Comparison of ENCODE assay signal across 10 cellular contexts in genomic region chr3:177337548-177338331, GRCh38.
DNase-seq lines count a peak whose midpoint lies in the region; ATAC-seq and TF ChIP-seq lines count a peak whose summit lies in the region.
"Had no signal": no experiment of that assay in that cellular context is flagged by ENCODE, and none has a peak within 500 bp of the region (broad histone marks: within the 10 kb centered on the region; RNA-seq: fewer than 3 reads in every experiment).

No MANE protein-coding gene starts in this region.

- no peak for TF ChIP-seq CTCF in Peyer's patch (IDR thresholded peaks at IDR 0.05)
- no peak for TF ChIP-seq CTCF in cardiac fibroblast (IDR thresholded peaks at IDR 0.05; ENCODE audit: low read depth, low read length)
- TF ChIP-seq CTCF in endothelial cell (IDR thresholded peaks at IDR 0.05; ENCODE audit: unreplicated experiment) = no peak

- H3K27ac ChIP-seq in Peyer's patch = peak overlapping the region; percentile 4 to 62 (median 32)
- H3K27ac ChIP-seq: right lobe of liver, SJSA1 had no signal

- H3K4me3 ChIP-seq in Peyer's patch (no peak overlapping the region), cardiac fibroblast (replicated peaks in 1 of 2; ENCODE audit: low read depth in 2 of 2, low read length in 2 of 2) (no peak overlapping the region)
- H3K4me3 ChIP-seq: right lobe of liver, SJSA1 had no signal

- peaks cover 0 to 21% (median 6%) of the 10 kb centered on the region in 4 donors for H3K4me1 ChIP-seq in Peyer's patch

- ATAC-seq in GM18511 (IDR thresholded peaks at IDR 0.05; ENCODE audit: unreplicated experiment) (peak; percentile 88), HG02623 (IDR thresholded peaks at IDR 0.05; ENCODE audit: unreplicated experiment) (peak; percentile 91)

- no peak overlapping the region for H3K27ac Mint-ChIP-seq in endothelial cell (ENCODE audit: unreplicated experiment)

- H3K27me3 Mint-ChIP-seq in endothelial cell (ENCODE audit: unreplicated experiment) = no peaks in the 10 kb centered on the region

- H3K36me3 Mint-ChIP-seq in endothelial cell (ENCODE audit: low read depth, unreplicated experiment) = peaks cover 4% of the 10 kb centered on the region

- no peaks in the 10 kb centered on the region for H3K9me3 ChIP-seq in Peyer's patch
- H3K9me3 ChIP-seq: right lobe of liver, SJSA1 had no signal

- TF ChIP-seq POLR2A in Peyer's patch (IDR thresholded peaks at IDR 0.05) = no peak

- H3K27me3 ChIP-seq in Peyer's patch = no peaks in the 10 kb centered on the region
- H3K27me3 ChIP-seq: right lobe of liver, SJSA1 had no signal

- H3K4me1 Mint-ChIP-seq in endothelial cell (ENCODE audit: unreplicated experiment) = peaks cover 46% of the 10 kb centered on the region

- H3K4me3 Mint-ChIP-seq in endothelial cell (ENCODE audit: unreplicated experiment) = no peak overlapping the region

- no peaks in the 10 kb centered on the region for H3K9me3 Mint-ChIP-seq in endothelial cell (ENCODE audit: unreplicated experiment)

- DNase-seq in Peyer's patch (peak in 2 of 3 donors; percentile 36 to 58), cardiac fibroblast (ENCODE audit: low read depth in 2 of 2) (peak; percentile 84 to 95), endothelial cell (ENCODE audit: low spot score) (no peak), SKM-1 treated with dmso at 0.1 percent for 144 hours (lab: John Stamatoyannopoulos, UW; ENCODE audit: unreplicated experiment) (no peak), NCI-H446 treated with DMSO at 0.1 percent for 48 hours (lab: John Stamatoyannopoulos, UW) (no peak)
- DNase-seq in stimulated activated CD4-positive, alpha-beta T cell treated with anti-CD3 and anti-CD28 coated beads, Interleukin-4, amount 100 ng/mL, for 1 hour = peak; percentile 52
- DNase-seq: right lobe of liver had no signal

- no peaks in the 10 kb centered on the region for H3K36me3 ChIP-seq in Peyer's patch
- H3K36me3 ChIP-seq: right lobe of liver, SJSA1 had no signal

Comparison
In these comparisons a context has a peak if more than half of its experiments do, and no peak if none do; other contexts are left out.
1. DNase-seq: peak in Peyer's patch (2 of 3), cardiac fibroblast (2 of 2) and stimulated activated CD4-positive, alpha-beta T cell treated with anti-CD3 and anti-CD28 coated beads, Interleukin-4, amount 100 ng/mL, for 1 hour (single experiment); none in endothelial cell (single experiment), SKM-1 treated with dmso at 0.1 percent for 144 hours (single experiment) and NCI-H446 treated with DMSO at 0.1 percent for 48 hours (single experiment).